In the genomic region with DNA sequence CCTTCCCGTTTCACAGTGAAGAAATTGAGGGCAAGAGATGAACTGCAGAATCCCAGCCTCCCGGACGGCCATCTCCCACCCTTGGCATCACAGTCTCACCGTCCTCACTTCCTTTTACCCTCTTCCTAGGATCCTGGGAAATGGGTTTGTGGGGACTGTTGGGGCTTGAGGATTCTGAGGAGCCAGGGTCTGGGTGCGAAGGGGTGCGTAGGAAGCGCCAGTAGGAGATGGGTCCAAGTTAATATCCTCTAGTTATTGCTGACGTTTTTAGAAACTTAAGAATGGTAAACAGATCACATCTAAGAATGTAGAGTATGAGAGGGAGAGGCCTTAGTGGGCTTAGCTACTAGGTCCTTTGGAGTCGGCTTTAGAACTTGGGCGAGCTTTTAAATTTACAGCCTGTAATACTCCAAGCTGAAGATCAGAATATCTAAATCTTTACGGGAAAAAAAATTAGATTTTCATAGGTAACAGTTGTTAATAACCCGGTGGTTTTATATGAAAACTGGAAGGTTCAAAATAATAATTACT, we compare ENCODE assay signal across 8 cellular contexts. TPM values are rescaled to one million over a fixed set of nuclear protein-coding genes. Genes with fewer than 3 reads are reported as not detected.
DNase-seq lines count a peak whose midpoint lies in the region; ATAC-seq, FAIRE-seq and TF ChIP-seq lines count a peak whose summit lies in the region.

No MANE protein-coding gene starts in this region.

- no peaks in the 10 kb centered on the region for H3K9me3 Mint-ChIP-seq in activated T-cell treated with anti-CD3 and anti-CD28 coated beads, Interleukin-2, amount 50 U/mL, for 4 hours

- ATAC-seq in activated T-cell treated with anti-CD3 and anti-CD28 coated beads, Interleukin-2, amount 50 U/mL, for 4 hours: no peak
- peak; percentile 6 for ATAC-seq in PC-3
- no peak for ATAC-seq in HG02798 (IDR thresholded peaks at IDR 0.05; ENCODE audit: poor library complexity, unreplicated experiment)
- ATAC-seq in GM21717 (IDR thresholded peaks at IDR 0.05; ENCODE audit: unreplicated experiment): no peak

- H3K4me1 Mint-ChIP-seq in activated T-cell treated with anti-CD3 and anti-CD28 coated beads, Interleukin-2, amount 50 U/mL, for 4 hours (ENCODE audit: low read depth): peaks cover 51% of the 10 kb centered on the region

- intact Hi-C loops in PC-3 (cut with micrococcal nuclease): loop anchor here (1.0 to 5.0 kb wide), 2 partner anchors 32 to 57 kb away; no protein-coding TSS in a partner anchor
- intact Hi-C loops in endothelial cell of umbilical vein (cut with micrococcal nuclease): loop anchor here (1.0 to 5.0 kb wide), 4 partner anchors 35 to 117 kb away; no protein-coding TSS in a partner anchor

- H3K27me3 Mint-ChIP-seq in activated T-cell treated with anti-CD3 and anti-CD28 coated beads, Interleukin-2, amount 50 U/mL, for 4 hours (ENCODE audit: low read depth): no peaks in the 10 kb centered on the region

- BruUV-seq in PC-3 (replicated peaks; lab: Mats Ljungman, UMichigan) (no TSS peak), endothelial cell of umbilical vein (replicated peaks; lab: Mats Ljungman, UMichigan) (no TSS peak)

- peaks cover 22% of the 10 kb centered on the region for H3K36me3 ChIP-seq in PC-3 (ENCODE audit: low read depth, low read length)
- H3K36me3 ChIP-seq in endothelial cell of umbilical vein (ENCODE audit: control insufficient read depth in 2 of 2, extremely low read depth in 1 of 2, insufficient read depth in 2 of 2, low read length in 2 of 2): no peaks in the 10 kb centered on the region
- H3K36me3 ChIP-seq in neutrophil: peaks cover 18% of the 10 kb centered on the region

- no peak for FAIRE-seq in endothelial cell of umbilical vein (lab: Jason Lieb, UNC)

- POLR2A ChIA-PET in PC-3 (lab: Charles Lee; ENCODE audit: unreplicated experiment) (interaction anchor here (0.6 kb wide), 2 partner anchors 30 to 1069 kb away, joined by 4 to 6 read pairs; no protein-coding TSS in a partner anchor), endothelial cell of umbilical vein (lab: Charles Lee) (interaction anchor here (1.0 kb wide), 1 partner anchor 48 kb away, joined by 4 read pairs; no protein-coding TSS in a partner anchor)

- dilution Hi-C loops in endothelial cell of umbilical vein (cut with MboI; ENCODE audit: extremely low pct_ligation_motif_present, low sequenced_read_pairs): loop anchor here (25.0 kb wide), 1 partner anchor 212 kb away; no protein-coding TSS in a partner anchor

- H2AFZ ChIP-seq in PC-3 (ENCODE audit: low read length): peak overlapping the region; percentile 79; the same call in 1 of the 2 replicates
- no peak overlapping the region for H2AFZ ChIP-seq in endothelial cell of umbilical vein (ENCODE audit: low read depth, low read length)

- H3K27ac ChIP-seq in PC-3 (ENCODE audit: low read length) (0 out of 2 replicates have a peak overlapping the region, but pooled peaks have one; percentile 27), endothelial cell of umbilical vein (ENCODE audit: insufficient read depth, low read depth, low read length) (peak overlapping the region; percentile 32), neutrophil (peak overlapping the region; percentile 82)

- H3K36me3 Mint-ChIP-seq in activated T-cell treated with anti-CD3 and anti-CD28 coated beads, Interleukin-2, amount 50 U/mL, for 4 hours (ENCODE audit: insufficient read depth): peaks cover 14% of the 10 kb centered on the region

- no peak for DNase-seq in activated T-cell treated with anti-CD3 and anti-CD28 coated beads, Interleukin-2, amount 50 U/mL, for 4 hours
- DNase-seq in activated T-cell treated with anti-CD3 and anti-CD28 coated beads for 4 hours: no peak
- no peak for DNase-seq in PC-3
- peak; percentile 36 for DNase-seq in endothelial cell of umbilical vein (ENCODE audit: low read depth, low spot score)
- no peak for DNase-seq in GM10266 (ENCODE audit: extremely low spot score)

- TF ChIP-seq CTCF in PC-3 (conservative IDR thresholded peaks at IDR 0.05; ENCODE audit: low read depth, low read length) (no peak), endothelial cell of umbilical vein (IDR thresholded peaks at IDR 0.05; ENCODE audit: extremely low read depth in 1 of 2, insufficient read depth in 1 of 2, low read depth in 1 of 2, low read length in 2 of 2) (no peak), neutrophil (IDR thresholded peaks at IDR 0.05) (no peak), GM10266 (IDR thresholded peaks at IDR 0.05; ENCODE audit: control insufficient read depth, insufficient read depth, low read depth, missing control alignments) (no peak)

- H3K79me2 ChIP-seq in PC-3 (ENCODE audit: low read length) (peaks cover 56% of the 10 kb centered on the region), endothelial cell of umbilical vein (ENCODE audit: control insufficient read depth, insufficient read depth, low read length) (peaks cover 42% of the 10 kb centered on the region)

- H3F3A ChIP-seq in PC-3 (ENCODE audit: low read length, unreplicated experiment): no peaks in the 10 kb centered on the region

- H3K9me3 ChIP-seq in PC-3 (ENCODE audit: low read length) (no peaks in the 10 kb centered on the region), endothelial cell of umbilical vein (replicated peaks; ENCODE audit: control insufficient read depth, insufficient read depth, low read length) (no peaks in the 10 kb centered on the region), neutrophil (no peaks in the 10 kb centered on the region)

- H3K4me3 Mint-ChIP-seq in activated T-cell treated with anti-CD3 and anti-CD28 coated beads, Interleukin-2, amount 50 U/mL, for 4 hours: peak overlapping the region; percentile 95

- H4K20me1 ChIP-seq in PC-3 (ENCODE audit: low read length): peaks cover 20% of the 10 kb centered on the region
- H4K20me1 ChIP-seq in endothelial cell of umbilical vein (replicated peaks; ENCODE audit: control insufficient read depth, extremely low read depth, insufficient read depth, low read length): no peaks in the 10 kb centered on the region

- peak overlapping the region; percentile 97 for H3K4me3 ChIP-seq in PC-3 (ENCODE audit: low read length)
- H3K4me3 ChIP-seq in endothelial cell of umbilical vein (replicated peaks in 1 of 3; ENCODE audit: insufficient read depth in 1 of 3, low read depth in 1 of 3, low read length in 3 of 3): peak overlapping the region; percentile 73 to 81 (median 75)
- H3K4me3 ChIP-seq in neutrophil (ENCODE audit: low read depth in 1 of 2, low read length in 1 of 2): peak overlapping the region; percentile 72 to 95

- peaks cover 22% of the 10 kb centered on the region for H3K4me1 ChIP-seq in PC-3 (ENCODE audit: insufficient read depth, low read length)
- H3K4me1 ChIP-seq in endothelial cell of umbilical vein (ENCODE audit: control insufficient read depth, extremely low read depth, insufficient read depth, low read length): peaks cover 11% of the 10 kb centered on the region
- peaks cover 35 to 39% of the 10 kb centered on the region in 2 experiments for H3K4me1 ChIP-seq in neutrophil (ENCODE audit: control insufficient read depth in 1 of 2, insufficient read depth in 1 of 2, low read depth in 1 of 2, low read length in 1 of 2)

- no peaks in the 10 kb centered on the region for H3K9me1 ChIP-seq in endothelial cell of umbilical vein (replicated peaks; ENCODE audit: control insufficient read depth, extremely low read depth, insufficient read depth, low read length)

- H3K9ac ChIP-seq in PC-3 (ENCODE audit: low read length) (peak overlapping the region; percentile 93), endothelial cell of umbilical vein (replicated peaks; ENCODE audit: extremely low read depth, insufficient read depth, low read length) (peak overlapping the region; percentile 56)

- H3K27me3 ChIP-seq in PC-3 (ENCODE audit: low read length): no peaks in the 10 kb centered on the region
- H3K27me3 ChIP-seq in endothelial cell of umbilical vein (ENCODE audit: control insufficient read depth in 2 of 2, insufficient read depth in 2 of 2, low read length in 2 of 2): no peaks in the 10 kb centered on the region
- H3K27me3 ChIP-seq in neutrophil: no peaks in the 10 kb centered on the region

- peak; percentile 42 for TF ChIP-seq POLR2A in endothelial cell of umbilical vein (IDR thresholded peaks at IDR 0.05; ENCODE audit: low read depth, low read length)

- H3K9me2 ChIP-seq in PC-3 (replicated peaks; ENCODE audit: low read length): no peaks in the 10 kb centered on the region

- CTCF ChIA-PET in PC-3 (lab: Charles Lee): no interaction called here
- CTCF ChIA-PET in endothelial cell of umbilical vein (lab: Charles Lee): interaction anchor here (1.0 to 2.1 kb wide), 5 partner anchors 27 to 168 kb away, joined by 3 to 7 read pairs (median 4); no protein-coding TSS in a partner anchor

- peak overlapping the region; percentile 91 for H3K4me2 ChIP-seq in PC-3 (ENCODE audit: low read length)
- H3K4me2 ChIP-seq in endothelial cell of umbilical vein (ENCODE audit: insufficient read depth, low read length): peak overlapping the region; percentile 91

TF ChIP-seq in endothelial cell of umbilical vein, 7 proteins besides CTCF, POLR2A, EP300 and RAD21 (continues in another document):
- TF ChIP-seq EZH2 (IDR thresholded peaks at IDR 0.05; ENCODE audit: borderline replicate concordance, low read depth, low read length, severe bottlenecking): no peak

RNA-seq across cellular contexts. Expression of a gene that starts 0.7 kb away (rescaled TPM):
- total RNA-seq in activated T-cell treated with anti-CD3 and anti-CD28 coated beads, Interleukin-2, amount 50 U/mL, for 4 hours: 100 to 1,000 TPM in 2 of 3 donors, 10 to 100 TPM in 1; 96.5 to 121 (median 113) TPM
- total RNA-seq in PC-3 (2014; rRNA removed) (284 and 306 TPM in 2 replicates), endothelial cell of umbilical vein (58.4 and 62.6 TPM in 2 replicates)
- 53.4 and 68.0 TPM in 2 replicates for polyA plus RNA-seq in endothelial cell of umbilical vein
- 47.7 and 57.8 TPM in 2 replicates for polyA plus RNA-seq in endothelial cell of umbilical vein (2011; cell fraction: cytosol; rRNA removed)
- 20.9 and 26.8 TPM in 2 replicates for polyA plus RNA-seq in endothelial cell of umbilical vein (2011; cell fraction: nucleus; rRNA removed)
- 42.5 and 45.7 TPM in 2 replicates for polyA plus RNA-seq in endothelial cell of umbilical vein (2012)
- polyA minus RNA-seq in endothelial cell of umbilical vein: 22.1 and 25.1 TPM in 2 replicates
- polyA minus RNA-seq in endothelial cell of umbilical vein (2011; cell fraction: cytosol; rRNA and poly(A)+ RNA removed): 47.5 TPM
- 6.4 and 7.0 TPM in 2 replicates for polyA minus RNA-seq in endothelial cell of umbilical vein (2011; cell fraction: nucleus; rRNA and poly(A)+ RNA removed)

RNA-seq across cellular contexts. Expression of a gene that starts 53.3 kb away (rescaled TPM):
- total RNA-seq in activated T-cell treated with anti-CD3 and anti-CD28 coated beads, Interleukin-2, amount 50 U/mL, for 4 hours: under 1 TPM; 0.26 to 0.94 (median 0.71) TPM
- 0.04 TPM in 1 of 2 replicates, not detected in the other for total RNA-seq in PC-3 (2014; rRNA removed)
- 0.33 and 0.35 TPM in 2 replicates for total RNA-seq in endothelial cell of umbilical vein
- polyA plus RNA-seq in endothelial cell of umbilical vein: 0.29 TPM in 2 replicates
- 0.36 and 0.37 TPM in 2 replicates for polyA plus RNA-seq in endothelial cell of umbilical vein (2011; cell fraction: cytosol; rRNA removed)
- 0.38 and 0.43 TPM in 2 replicates for polyA plus RNA-seq in endothelial cell of umbilical vein (2011; cell fraction: nucleus; rRNA removed)
- polyA plus RNA-seq in endothelial cell of umbilical vein (2012): 1.0 and 1.5 TPM in 2 replicates
- polyA minus RNA-seq in endothelial cell of umbilical vein: 1.2 TPM in 1 of 2 replicates, not detected in the other
- polyA minus RNA-seq in endothelial cell of umbilical vein (2011; cell fraction: cytosol; rRNA and poly(A)+ RNA removed): 0.51 TPM
- 1.1 TPM in 1 of 2 replicates, not detected in the other for polyA minus RNA-seq in endothelial cell of umbilical vein (2011; cell fraction: nucleus; rRNA and poly(A)+ RNA removed)

Comparison
In these comparisons a context has a peak if more than half of its experiments do, and no peak if none do; other contexts are left out.
1. H3K27ac ChIP-seq: peak in every context shown above with its lines; median percentile 82 in neutrophil; 32 in endothelial cell of umbilical vein; 27 in PC-3.